In genomic region chr17:8922451-8922850, GRCh38 we compare ENCODE assay signal across 8 cellular contexts. TPM values are rescaled to one million over a fixed set of nuclear protein-coding genes. Genes with fewer than 3 reads are reported as not detected.
DNase-seq lines count a peak whose midpoint lies in the region; ATAC-seq, FAIRE-seq and TF ChIP-seq lines count a peak whose summit lies in the region.

No MANE protein-coding gene starts in this region.

- no peaks in the 10 kb centered on the region for H3K27me3 ChIP-seq in fibroblast of lung (ENCODE audit: control insufficient read depth, insufficient read depth, low read length)

- no peaks in the 10 kb centered on the region for H3K9me3 ChIP-seq in fibroblast of lung (ENCODE audit: control insufficient read depth, insufficient read depth, low read depth, low read length)
- H3K9me3 ChIP-seq in kidney (ENCODE audit: control insufficient read depth in 1 of 2, low read length in 2 of 2): peaks cover 2 to 7% of the 10 kb centered on the region in 2 donors

- no peak overlapping the region for H3K9ac ChIP-seq in fibroblast of lung (ENCODE audit: insufficient read depth, low read length)
- no peak overlapping the region for H3K9ac ChIP-seq in kidney (ENCODE audit: low read length in 2 of 2)

- peak overlapping the region; percentile 22 for H2AFZ ChIP-seq in fibroblast of lung (ENCODE audit: low read length)

- FAIRE-seq in kidney (lab: Jason Lieb, UNC): no peak

- intact Hi-C loops in sciatic nerve (cut with DNase I): no loop called here
- intact Hi-C loops in kidney (cut with DNase I): no loop called here

- DNase-seq in GF-D8 (lab: John Stamatoyannopoulos, UW): peak; percentile 54
- peak; percentile 93 for DNase-seq in RPMI7951 (ENCODE audit: low read depth)
- DNase-seq in fibroblast of lung (ENCODE audit: low read depth in 2 of 2): peak; percentile 97 to 99
- DNase-seq in sciatic nerve (ENCODE audit: low spot score): no peak
- no peak for DNase-seq in kidney
- DNase-seq in cerebellar nuclear complex (lab: John Stamatoyannopoulos, UW): no peak
- no peak for DNase-seq in GM19240 (ENCODE audit: insufficient read length, low spot score)

- ATAC-seq in sciatic nerve (peak; percentile 90), HG03442 (IDR thresholded peaks at IDR 0.05; ENCODE audit: unreplicated experiment) (no peak)

- TF ChIP-seq CTCF in fibroblast of lung (conservative IDR thresholded peaks at IDR 0.05 in 1 of 2, IDR thresholded peaks at IDR 0.05 in 1 of 2; ENCODE audit: low read depth in 1 of 2, low read length in 2 of 2) (no peak), kidney (IDR thresholded peaks at IDR 0.05; ENCODE audit: borderline replicate concordance, extremely low read depth, insufficient read depth) (no peak)

- no peaks in the 10 kb centered on the region for H3K79me2 ChIP-seq in fibroblast of lung (ENCODE audit: control insufficient read depth, insufficient read depth, low read length)

- H3K4me2 ChIP-seq in fibroblast of lung (ENCODE audit: extremely low read depth, insufficient read depth, low read length): peak overlapping the region; percentile 55

- H3K36me3 ChIP-seq in fibroblast of lung (ENCODE audit: control insufficient read depth, insufficient read depth, low read length) (no peaks in the 10 kb centered on the region), kidney (ENCODE audit: control insufficient read depth in 1 of 2, insufficient read depth in 2 of 2, low read length in 2 of 2) (no peaks in the 10 kb centered on the region)

- H3K4me3 ChIP-seq in fibroblast of lung (replicated peaks in 1 of 4; ENCODE audit: control extremely low read depth in 1 of 4, insufficient read depth in 1 of 4, low read depth in 3 of 4, low read length in 4 of 4): no peak overlapping the region
- H3K4me3 ChIP-seq in kidney (ENCODE audit: low read length in 2 of 2): no peak overlapping the region

- peaks cover 4% of the 10 kb centered on the region for H3K4me1 ChIP-seq in fibroblast of lung (ENCODE audit: control insufficient read depth, extremely low read depth, insufficient read depth, low read length)
- H3K4me1 ChIP-seq in kidney (ENCODE audit: control insufficient read depth in 1 of 2, insufficient read depth in 1 of 2, low read depth in 1 of 2, low read length in 2 of 2): no peaks in the 10 kb centered on the region

- peak overlapping the region; percentile 59 for H3K27ac ChIP-seq in fibroblast of lung (ENCODE audit: insufficient read depth, low read length)
- H3K27ac ChIP-seq in kidney (ENCODE audit: low read depth in 2 of 2, low read length in 2 of 2): peak overlapping the region in 1 of 2 donors; percentile 30

- H4K20me1 ChIP-seq in fibroblast of lung (ENCODE audit: control insufficient read depth, extremely low read depth, insufficient read depth, low read length): no peaks in the 10 kb centered on the region

RNA-seq across cellular contexts. Expression of gene PIK3R5, which starts 43.1 kb away (rescaled TPM):
- 0.24 and 0.88 TPM in 2 replicates for total RNA-seq in RPMI7951 (2014; rRNA removed; shearing (Covaris generic))
- total RNA-seq in fibroblast of lung (not detected in 2 replicates), sciatic nerve (15.1 TPM), kidney (19.1 TPM)
- polyA plus RNA-seq in fibroblast of lung (0.15 TPM in 1 of 2 replicates, not detected in the other), kidney (ENCODE audit: insufficient read depth, low read depth, low replicate concordance) (0.45 TPM)
- polyA plus RNA-seq in fibroblast of lung (2012): 0.08 TPM in 1 of 2 replicates, not detected in the other
- polyA minus RNA-seq in fibroblast of lung (ENCODE audit: low replicate concordance): 2.8 TPM in 1 of 2 replicates, not detected in the other

RNA-seq across cellular contexts. Expression of gene PIK3R6, which starts 55.0 kb away (rescaled TPM):
- not detected in 2 replicates for total RNA-seq in RPMI7951 (2014; rRNA removed; shearing (Covaris generic))
- total RNA-seq in fibroblast of lung (not detected in 2 replicates), sciatic nerve (2.1 TPM), kidney (2.3 TPM)
- polyA plus RNA-seq in fibroblast of lung (0.02 TPM in 1 of 2 replicates, not detected in the other), kidney (ENCODE audit: insufficient read depth, low read depth, low replicate concordance) (0.17 TPM)
- not detected in 2 replicates for polyA plus RNA-seq in fibroblast of lung (2012)
- not detected in 2 replicates for polyA minus RNA-seq in fibroblast of lung (ENCODE audit: low replicate concordance)

Comparison
In these comparisons a context has a peak if more than half of its experiments do, and no peak if none do; other contexts are left out.
1. DNase-seq: peak in GF-D8 (single experiment), RPMI7951 (single experiment) and fibroblast of lung (2 of 2); none in sciatic nerve (single experiment), kidney (single experiment), cerebellar nuclear complex (0 of 2) and GM19240 (single experiment).